ENCODE assay signal across 39 cellular contexts in genomic region chr9:131032384-131032783, GRCh38. TPM values are rescaled to one million over a fixed set of nuclear protein-coding genes. Genes with fewer than 3 reads are reported as not detected.
"Had no signal": no experiment of that assay in that cellular context is flagged by ENCODE, and none has a peak within 500 bp of the region (broad histone marks: within the 10 kb centered on the region; RNA-seq: fewer than 3 reads in every experiment).

No MANE protein-coding gene starts in this region.

- DNase-seq: activated CD4-positive, alpha-beta memory T cell treated with anti-CD3 and anti-CD28 coated beads, Interleukin-2, amount 10 ng/mL, durations not matched to agents 7 days and 5 days; activated CD4-positive, alpha-beta T cell treated with anti-CD3 and anti-CD28 coated beads for 1 hour; activated CD4-positive, alpha-beta T cell treated with anti-CD3 and anti-CD28 coated beads for 36 hours; activated CD4-positive, alpha-beta T cell treated with anti-CD3 and anti-CD28 coated beads for 48 hours; activated CD4-positive, alpha-beta T cell treated with anti-CD3 and anti-CD28 coated beads, Interleukin-2, amount 10 ng/mL, durations not matched to agents 7 days and 5 days; activated CD4-positive, alpha-beta T cell treated with anti-CD3 and anti-CD28 coated beads, Interleukin-2, amount 50 U/mL, for 48 hours; activated CD4-positive, CD25-positive, alpha-beta regulatory T cell; activated CD8-positive, alpha-beta memory T cell treated with anti-CD3 and anti-CD28 coated beads for 24 hours; activated CD8-positive, alpha-beta memory T cell treated with anti-CD3 and anti-CD28 coated beads, Interleukin-2, amount 10 ng/mL, durations not matched to agents 7 days and 5 days; activated CD8-positive, alpha-beta memory T cell treated with anti-CD3 and anti-CD28 coated beads, Interleukin-2, amount 50 U/mL, for 48 hours; activated CD8-positive, alpha-beta T cell treated with anti-CD3 and anti-CD28 coated beads, Interleukin-2, amount 10 ng/mL, durations not matched to agents 7 days and 5 days; activated effector memory CD4-positive, alpha-beta T cell treated with Interleukin-2 at 50 U/mL for 16 hours; activated gamma-delta T cell; activated naive CD4-positive, alpha-beta T cell treated with anti-CD3 and anti-CD28 coated beads, Interleukin-2, amount 10 ng/mL, durations not matched to agents 7 days and 5 days; activated naive CD4-positive, alpha-beta T cell treated with Interleukin-2 at 50 U/mL for 16 hours; activated naive CD8-positive, alpha-beta T cell treated with anti-CD3 and anti-CD28 coated beads, Interleukin-2, amount 10 ng/mL, durations not matched to agents 7 days and 5 days; activated naive CD8-positive, alpha-beta T cell treated with anti-CD3 and anti-CD28 coated beads, Interleukin-2, amount 50 U/mL, for 24 hours; activated T-cell treated with anti-CD3 and anti-CD28 coated beads, Interleukin-2, amount 50 U/mL, for 24 hours; activated T-cell treated with anti-CD3 and anti-CD28 coated beads, Interleukin-2, amount 50 U/mL, for 48 hours; amygdala; anterior cingulate cortex; caudate nucleus; cerebellar nuclear complex; T-helper 1 cell; T-helper 2 cell; T-helper 9 cell had no signal

- H3K4me3 Mint-ChIP-seq: activated CD4-positive, alpha-beta memory T cell treated with anti-CD3 and anti-CD28 coated beads, Interleukin-2, amount 10 ng/mL, durations not matched to agents 7 days and 5 days; activated CD4-positive, alpha-beta T cell treated with anti-CD3 and anti-CD28 coated beads for 36 hours; activated CD4-positive, alpha-beta T cell treated with anti-CD3 and anti-CD28 coated beads, Interleukin-2, amount 10 ng/mL, durations not matched to agents 7 days and 5 days; activated CD8-positive, alpha-beta memory T cell treated with anti-CD3 and anti-CD28 coated beads, Interleukin-2, amount 10 ng/mL, durations not matched to agents 7 days and 5 days; activated CD8-positive, alpha-beta T cell treated with anti-CD3 and anti-CD28 coated beads, Interleukin-2, amount 10 ng/mL, durations not matched to agents 7 days and 5 days; activated naive CD4-positive, alpha-beta T cell treated with anti-CD3 and anti-CD28 coated beads, Interleukin-2, amount 10 ng/mL, durations not matched to agents 7 days and 5 days; activated naive CD4-positive, alpha-beta T cell treated with anti-CD3 and anti-CD28 coated beads, Interleukin-2, amount 50 U/mL, for 24 hours; activated naive CD8-positive, alpha-beta T cell; activated naive CD8-positive, alpha-beta T cell treated with anti-CD3 and anti-CD28 coated beads, Interleukin-2, amount 10 ng/mL, durations not matched to agents 7 days and 5 days; activated naive CD8-positive, alpha-beta T cell treated with anti-CD3 and anti-CD28 coated beads, Interleukin-2, amount 50 U/mL, for 24 hours; activated T-cell treated with anti-CD3 and anti-CD28 coated beads, Interleukin-2, amount 50 U/mL, for 24 hours; brain; central memory CD8-positive, alpha-beta T cell; T-helper 1 cell treated with Interleukin-12 subunit alpha and Interleukin-12 subunit beta and Interleukin-4 antibody, amounts not matched to agents 30 μg/mL and 1 μg/mL, for 36 hours; T-helper 2 cell treated with Interferon-gamma antibody and Interleukin-4, amounts not matched to agents 5 μg/mL and 100 μg/mL, for 36 hours had no signal

- H3K9me3 Mint-ChIP-seq: activated CD4-positive, alpha-beta memory T cell treated with anti-CD3 and anti-CD28 coated beads, Interleukin-2, amount 10 ng/mL, durations not matched to agents 7 days and 5 days; activated CD4-positive, alpha-beta T cell treated with anti-CD3 and anti-CD28 coated beads, Interleukin-2, amount 10 ng/mL, durations not matched to agents 7 days and 5 days; activated naive CD4-positive, alpha-beta T cell treated with anti-CD3 and anti-CD28 coated beads, Interleukin-2, amount 10 ng/mL, durations not matched to agents 7 days and 5 days; activated naive CD4-positive, alpha-beta T cell treated with anti-CD3 and anti-CD28 coated beads, Interleukin-2, amount 50 U/mL, for 24 hours; activated naive CD8-positive, alpha-beta T cell treated with anti-CD3 and anti-CD28 coated beads, Interleukin-2, amount 10 ng/mL, durations not matched to agents 7 days and 5 days; activated naive CD8-positive, alpha-beta T cell treated with anti-CD3 and anti-CD28 coated beads, Interleukin-2, amount 50 U/mL, for 24 hours; activated T-cell treated with anti-CD3 and anti-CD28 coated beads, Interleukin-2, amount 50 U/mL, for 24 hours; activated T-helper 2 cell treated with anti-CD3 and anti-CD28 coated beads, Interferon-gamma antibody, Interleukin-2, Interleukin-4, amounts not matched to agents 10 μg/mL and 5 μg/mL and 100 μg/mL, durations not matched to agents 14 hours and 24 hours and 36 hours; central memory CD8-positive, alpha-beta T cell; T-helper 1 cell treated with Interleukin-12 subunit alpha and Interleukin-12 subunit beta and Interleukin-4 antibody, amounts not matched to agents 30 μg/mL and 1 μg/mL, for 36 hours; T-helper 2 cell treated with Interferon-gamma antibody and Interleukin-4, amounts not matched to agents 5 μg/mL and 100 μg/mL, for 36 hours had no signal

- H3K27me3 ChIP-seq: ascending aorta, cardiac muscle cell had no signal

- H3K9me3 ChIP-seq: ascending aorta had no signal

- ATAC-seq: activated CD4-positive, alpha-beta T cell treated with anti-CD3 and anti-CD28 coated beads for 36 hours; activated CD4-positive, CD25-positive, alpha-beta regulatory T cell treated with anti-CD3 and anti-CD28 coated beads, Interleukin-2, amount 50 U/mL, for 24 hours; activated CD8-positive, alpha-beta memory T cell treated with anti-CD3 and anti-CD28 coated beads, Interleukin-2, amount 10 ng/mL, durations not matched to agents 7 days and 5 days; activated CD8-positive, alpha-beta T cell treated with anti-CD3 and anti-CD28 coated beads, Interleukin-2, amount 10 ng/mL, durations not matched to agents 7 days and 5 days; activated naive CD8-positive, alpha-beta T cell treated with anti-CD3 and anti-CD28 coated beads, Interleukin-2, amount 50 U/mL, for 24 hours had no signal

- H3K27ac Mint-ChIP-seq: activated CD4-positive, alpha-beta memory T cell treated with anti-CD3 and anti-CD28 coated beads, Interleukin-2, amount 10 ng/mL, durations not matched to agents 7 days and 5 days; activated CD4-positive, alpha-beta T cell treated with anti-CD3 and anti-CD28 coated beads for 36 hours; activated CD4-positive, alpha-beta T cell treated with anti-CD3 and anti-CD28 coated beads, Interleukin-2, amount 10 ng/mL, durations not matched to agents 7 days and 5 days; activated CD8-positive, alpha-beta memory T cell treated with anti-CD3 and anti-CD28 coated beads, Interleukin-2, amount 10 ng/mL, durations not matched to agents 7 days and 5 days; activated CD8-positive, alpha-beta T cell treated with anti-CD3 and anti-CD28 coated beads, Interleukin-2, amount 10 ng/mL, durations not matched to agents 7 days and 5 days; activated naive CD4-positive, alpha-beta T cell treated with anti-CD3 and anti-CD28 coated beads, Interleukin-2, amount 10 ng/mL, durations not matched to agents 7 days and 5 days; activated naive CD4-positive, alpha-beta T cell treated with anti-CD3 and anti-CD28 coated beads, Interleukin-2, amount 50 U/mL, for 24 hours; activated naive CD8-positive, alpha-beta T cell; activated naive CD8-positive, alpha-beta T cell treated with anti-CD3 and anti-CD28 coated beads, Interleukin-2, amount 10 ng/mL, durations not matched to agents 7 days and 5 days; activated naive CD8-positive, alpha-beta T cell treated with anti-CD3 and anti-CD28 coated beads, Interleukin-2, amount 50 U/mL, for 24 hours; activated T-cell treated with anti-CD3 and anti-CD28 coated beads, Interleukin-2, amount 50 U/mL, for 24 hours; activated T-helper 2 cell treated with anti-CD3 and anti-CD28 coated beads, Interferon-gamma antibody, Interleukin-2, Interleukin-4, amounts not matched to agents 10 μg/mL and 5 μg/mL and 100 μg/mL, durations not matched to agents 14 hours and 24 hours and 36 hours; brain; T-helper 1 cell treated with Interleukin-12 subunit alpha and Interleukin-12 subunit beta and Interleukin-4 antibody, amounts not matched to agents 30 μg/mL and 1 μg/mL, for 36 hours; T-helper 2 cell treated with Interferon-gamma antibody and Interleukin-4, amounts not matched to agents 5 μg/mL and 100 μg/mL, for 36 hours had no signal

- H3K4me3 ChIP-seq: ascending aorta, cardiac muscle cell had no signal

- FAIRE-seq: bronchial epithelial cell, TTC549 had no signal

- H3K36me3 ChIP-seq: ascending aorta, cardiac muscle cell had no signal

- H3K27ac ChIP-seq: ascending aorta, cardiac muscle cell, VCaP had no signal

- H3K27me3 Mint-ChIP-seq: activated CD4-positive, alpha-beta T cell treated with anti-CD3 and anti-CD28 coated beads, Interleukin-2, amount 10 ng/mL, durations not matched to agents 7 days and 5 days; activated CD8-positive, alpha-beta memory T cell treated with anti-CD3 and anti-CD28 coated beads, Interleukin-2, amount 10 ng/mL, durations not matched to agents 7 days and 5 days; activated naive CD8-positive, alpha-beta T cell; activated T-cell treated with anti-CD3 and anti-CD28 coated beads, Interleukin-2, amount 50 U/mL, for 24 hours had no signal

- H3K36me3 Mint-ChIP-seq: activated CD8-positive, alpha-beta memory T cell treated with anti-CD3 and anti-CD28 coated beads, Interleukin-2, amount 10 ng/mL, durations not matched to agents 7 days and 5 days; activated naive CD4-positive, alpha-beta T cell treated with anti-CD3 and anti-CD28 coated beads, Interleukin-2, amount 10 ng/mL, durations not matched to agents 7 days and 5 days; activated naive CD4-positive, alpha-beta T cell treated with anti-CD3 and anti-CD28 coated beads, Interleukin-2, amount 50 U/mL, for 24 hours; activated naive CD8-positive, alpha-beta T cell; activated naive CD8-positive, alpha-beta T cell treated with anti-CD3 and anti-CD28 coated beads, Interleukin-2, amount 10 ng/mL, durations not matched to agents 7 days and 5 days; brain had no signal

- H3K4me1 Mint-ChIP-seq: activated CD4-positive, alpha-beta memory T cell treated with anti-CD3 and anti-CD28 coated beads, Interleukin-2, amount 10 ng/mL, durations not matched to agents 7 days and 5 days; activated CD4-positive, alpha-beta T cell treated with anti-CD3 and anti-CD28 coated beads for 36 hours; activated CD4-positive, alpha-beta T cell treated with anti-CD3 and anti-CD28 coated beads, Interleukin-2, amount 10 ng/mL, durations not matched to agents 7 days and 5 days; activated CD8-positive, alpha-beta memory T cell treated with anti-CD3 and anti-CD28 coated beads, Interleukin-2, amount 10 ng/mL, durations not matched to agents 7 days and 5 days; activated naive CD4-positive, alpha-beta T cell treated with anti-CD3 and anti-CD28 coated beads, Interleukin-2, amount 10 ng/mL, durations not matched to agents 7 days and 5 days; activated naive CD4-positive, alpha-beta T cell treated with anti-CD3 and anti-CD28 coated beads, Interleukin-2, amount 50 U/mL, for 24 hours; activated naive CD8-positive, alpha-beta T cell treated with anti-CD3 and anti-CD28 coated beads, Interleukin-2, amount 10 ng/mL, durations not matched to agents 7 days and 5 days; activated naive CD8-positive, alpha-beta T cell treated with anti-CD3 and anti-CD28 coated beads, Interleukin-2, amount 50 U/mL, for 24 hours; central memory CD8-positive, alpha-beta T cell had no signal

RNA-seq across cellular contexts. Expression of gene LAMC3, which starts 23.4 kb away (rescaled TPM):
- total RNA-seq: activated CD4-positive, alpha-beta memory T cell treated with anti-CD3 and anti-CD28 coated beads, Interleukin-2, amount 10 ng/mL, durations not matched to agents 7 days and 5 days; activated CD8-positive, alpha-beta T cell treated with anti-CD3 and anti-CD28 coated beads, Interleukin-2, amount 10 ng/mL, durations not matched to agents 7 days and 5 days; activated T-helper 2 cell treated with anti-CD3 and anti-CD28 coated beads, Interferon-gamma antibody, Interleukin-2, Interleukin-4, amounts not matched to agents 10 μg/mL and 5 μg/mL and 100 μg/mL, durations not matched to agents 14 hours and 24 hours and 36 hours; bronchial epithelial cell had no signal
